29 cellular contexts compared by ENCODE assay signal in the genomic region with DNA sequence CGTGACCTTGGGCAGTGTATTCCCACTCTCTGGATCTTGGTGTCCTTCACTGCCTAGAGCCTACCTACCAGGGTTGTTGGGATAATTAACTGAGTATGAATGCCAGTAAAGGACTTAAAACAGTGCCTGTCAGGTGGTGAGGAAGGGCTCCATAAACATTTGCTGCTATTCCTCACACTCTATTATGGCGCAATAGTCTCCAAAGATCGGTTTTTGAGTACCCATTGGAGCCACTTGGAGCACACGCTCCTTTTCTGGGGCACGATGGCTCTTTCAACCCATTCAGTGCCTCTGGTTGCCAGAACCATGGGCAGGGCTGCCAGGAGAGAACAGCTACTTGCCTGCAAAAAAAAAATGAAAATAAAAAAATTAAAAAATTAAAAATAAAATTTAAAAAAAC.
"Had no signal": no experiment of that assay in that cellular context is flagged by ENCODE, and none has a peak within 500 bp of the region (broad histone marks: within the 10 kb centered on the region; RNA-seq: fewer than 3 reads in every experiment).

No MANE protein-coding gene starts in this region.

- H3K36me3 Mint-ChIP-seq: stimulated activated effector memory CD8-positive, alpha-beta T cell treated with anti-CD3 and anti-CD28 coated beads, Interleukin-12 subunit alpha, Interleukin-12 subunit beta, amount 100 ng/mL, for 72 hours; stimulated activated memory B cell treated with anti-CD40 and anti-IgM and Interleukin-4, amounts not matched to agents 10 μg/mL and 1 μg/mL and 100 μg/mL, for 72 hours; stimulated activated naive B cell treated with anti-CD40 and anti-IgM and Interleukin-4, amounts not matched to agents 10 μg/mL and 1 μg/mL and 100 μg/mL, for 72 hours; type B pancreatic cell had no signal

- H3K27ac Mint-ChIP-seq: stimulated activated effector memory CD8-positive, alpha-beta T cell treated with anti-CD3 and anti-CD28 coated beads, Interleukin-12 subunit alpha, Interleukin-12 subunit beta, amount 100 ng/mL, for 72 hours; stimulated activated memory B cell treated with anti-CD40 and anti-IgM and Interleukin-4, amounts not matched to agents 10 μg/mL and 1 μg/mL and 100 μg/mL, for 72 hours; stimulated activated naive B cell treated with anti-CD40 and anti-IgM and Interleukin-4, amounts not matched to agents 10 μg/mL and 1 μg/mL and 100 μg/mL, for 72 hours; stimulated activated naive CD8-positive, alpha-beta T cell treated with anti-CD3 and anti-CD28 coated beads, Interleukin-15, amount 100 ng/mL, for 72 hours; stimulated activated naive CD8-positive, alpha-beta T cell treated with anti-CD3 and anti-CD28 coated beads, Interleukin-15, Interleukin-2, amounts not matched to agents 100 ng/mL and 50 ng/mL, for 24 hours; type B pancreatic cell had no signal

- DNase-seq: stimulated activated CD4-positive, alpha-beta T cell treated with anti-CD3 and anti-CD28 coated beads, Interleukin-2, amount 100 ng/mL, for 48 hours; stimulated activated CD4-positive, alpha-beta T cell treated with anti-CD3 and anti-CD28 coated beads, Interleukin-4, amount 100 ng/mL, for 1 hour; stimulated activated CD4-positive, alpha-beta T cell treated with anti-CD3 and anti-CD28 coated beads, Interleukin-4, amount 100 ng/mL, for 24 hours; stimulated activated CD4-positive, alpha-beta T cell treated with anti-CD3 and anti-CD28 coated beads, Interleukin-4, amount 100 ng/mL, for 4 hours; stimulated activated CD8-positive, alpha-beta memory T cell treated with anti-CD3 and anti-CD28 coated beads, Interleukin-4, amount 100 ng/mL, for 48 hours; stimulated activated naive B cell treated with anti-CD40 and anti-IgM and Interleukin-4, amounts not matched to agents 10 μg/mL and 1 μg/mL and 100 μg/mL, for 72 hours; stimulated activated naive CD4-positive, alpha-beta T cell; stimulated activated naive CD4-positive, alpha-beta T cell treated with Interleukin-2 at 50 U/mL for 16 hours; stimulated activated naive CD8-positive, alpha-beta T cell treated with anti-CD3 and anti-CD28 coated beads, Interleukin-15, amount 100 ng/mL, for 72 hours; stimulated activated naive CD8-positive, alpha-beta T cell treated with anti-CD3 and anti-CD28 coated beads, Interleukin-15, Interleukin-2, amounts not matched to agents 100 U/mL and 50 U/mL, for 24 hours; stomach; substantia nigra; testis; thyroid gland; tibial artery; transverse colon; trophoblast cell; upper lobe of left lung; upper lobe of right lung; uterus had no signal

- H3K9me3 ChIP-seq: stomach, suprapubic skin, testis, thoracic aorta, thyroid gland, tibial artery, tibial nerve, transverse colon, upper lobe of left lung, upper lobe of right lung, uterus, vagina had no signal

- H3K36me3 ChIP-seq: stomach, suprapubic skin, thoracic aorta, thyroid gland, tibial artery, tibial nerve, transverse colon, upper lobe of left lung, upper lobe of right lung, uterus, vagina had no signal

- FAIRE-seq: urothelium cell line had no signal

- H3K27me3 Mint-ChIP-seq: stimulated activated memory B cell treated with anti-CD40 and anti-IgM and Interleukin-4, amounts not matched to agents 10 μg/mL and 1 μg/mL and 100 μg/mL, for 72 hours; stimulated activated naive B cell treated with anti-CD40 and anti-IgM and Interleukin-4, amounts not matched to agents 10 μg/mL and 1 μg/mL and 100 μg/mL, for 72 hours; stimulated activated naive CD8-positive, alpha-beta T cell treated with anti-CD3 and anti-CD28 coated beads, Interleukin-15, amount 100 ng/mL, for 72 hours; stimulated activated naive CD8-positive, alpha-beta T cell treated with anti-CD3 and anti-CD28 coated beads, Interleukin-15, Interleukin-2, amounts not matched to agents 100 ng/mL and 50 ng/mL, for 24 hours had no signal

- ATAC-seq: stimulated activated effector memory CD8-positive, alpha-beta T cell treated with anti-CD3 and anti-CD28 coated beads, Interleukin-12 subunit alpha, Interleukin-12 subunit beta, amount 100 ng/mL, for 72 hours; stimulated activated memory B cell treated with anti-CD40 and anti-IgM and Interleukin-4, amounts not matched to agents 10 μg/mL and 1 μg/mL and 100 μg/mL, for 72 hours; stimulated activated naive B cell treated with anti-CD40 and anti-IgM and Interleukin-4, amounts not matched to agents 10 μg/mL and 1 μg/mL and 100 μg/mL, for 72 hours; stimulated activated naive CD8-positive, alpha-beta T cell treated with anti-CD3 and anti-CD28 coated beads, Interleukin-15, amount 100 ng/mL, for 72 hours; stimulated activated naive CD8-positive, alpha-beta T cell treated with anti-CD3 and anti-CD28 coated beads, Interleukin-15, Interleukin-2, amounts not matched to agents 100 U/mL and 50 U/mL, for 24 hours; upper lobe of right lung had no signal

- H3K27ac ChIP-seq: stomach, suprapubic skin, testis, thoracic aorta, thyroid gland, tibial artery, tibial nerve, transverse colon, upper lobe of left lung, upper lobe of right lung, uterus, vagina had no signal

- H3K4me1 ChIP-seq: stomach, suprapubic skin, testis, thyroid gland, tibial artery, transverse colon, upper lobe of left lung, upper lobe of right lung, uterus, vagina had no signal

- H3K27me3 ChIP-seq: stomach, testis, thyroid gland, tibial artery, tibial nerve, transverse colon, upper lobe of left lung, upper lobe of right lung, uterus, vagina had no signal

- H3K4me3 ChIP-seq: stomach, suprapubic skin, testis, thoracic aorta, thyroid gland, tibial artery, tibial nerve, transverse colon, upper lobe of left lung, upper lobe of right lung, uterus, vagina had no signal

- H3K4me3 Mint-ChIP-seq: stimulated activated effector memory CD8-positive, alpha-beta T cell treated with anti-CD3 and anti-CD28 coated beads, Interleukin-12 subunit alpha, Interleukin-12 subunit beta, amount 100 ng/mL, for 72 hours; stimulated activated memory B cell treated with anti-CD40 and anti-IgM and Interleukin-4, amounts not matched to agents 10 μg/mL and 1 μg/mL and 100 μg/mL, for 72 hours; stimulated activated naive B cell treated with anti-CD40 and anti-IgM and Interleukin-4, amounts not matched to agents 10 μg/mL and 1 μg/mL and 100 μg/mL, for 72 hours; stimulated activated naive CD8-positive, alpha-beta T cell treated with anti-CD3 and anti-CD28 coated beads, Interleukin-15, amount 100 ng/mL, for 72 hours; stimulated activated naive CD8-positive, alpha-beta T cell treated with anti-CD3 and anti-CD28 coated beads, Interleukin-15, Interleukin-2, amounts not matched to agents 100 ng/mL and 50 ng/mL, for 24 hours; type B pancreatic cell had no signal

- H3K4me1 Mint-ChIP-seq: stimulated activated effector memory CD8-positive, alpha-beta T cell treated with anti-CD3 and anti-CD28 coated beads, Interleukin-12 subunit alpha, Interleukin-12 subunit beta, amount 100 ng/mL, for 72 hours; stimulated activated memory B cell treated with anti-CD40 and anti-IgM and Interleukin-4, amounts not matched to agents 10 μg/mL and 1 μg/mL and 100 μg/mL, for 72 hours; stimulated activated naive B cell treated with anti-CD40 and anti-IgM and Interleukin-4, amounts not matched to agents 10 μg/mL and 1 μg/mL and 100 μg/mL, for 72 hours; stimulated activated naive CD8-positive, alpha-beta T cell treated with anti-CD3 and anti-CD28 coated beads, Interleukin-15, amount 100 ng/mL, for 72 hours had no signal

- H3K9me3 Mint-ChIP-seq: stimulated activated effector memory CD8-positive, alpha-beta T cell treated with anti-CD3 and anti-CD28 coated beads, Interleukin-12 subunit alpha, Interleukin-12 subunit beta, amount 100 ng/mL, for 72 hours; stimulated activated naive B cell treated with anti-CD40 and anti-IgM and Interleukin-4, amounts not matched to agents 10 μg/mL and 1 μg/mL and 100 μg/mL, for 72 hours; stimulated activated naive CD8-positive, alpha-beta T cell treated with anti-CD3 and anti-CD28 coated beads, Interleukin-15, Interleukin-2, amounts not matched to agents 100 ng/mL and 50 ng/mL, for 24 hours; type B pancreatic cell had no signal
